ENCODE assay signal across 31 cellular contexts in genomic region chr15:62269504-62269903, GRCh38.
DNase-seq lines count a peak whose midpoint lies in the region; ATAC-seq and TF ChIP-seq lines count a peak whose summit lies in the region.
"Had no signal": no experiment of that assay in that cellular context is flagged by ENCODE, and none has a peak within 500 bp of the region (broad histone marks: within the 10 kb centered on the region; RNA-seq: fewer than 3 reads in every experiment).

No MANE protein-coding gene starts in this region.

- H3K56ac ChIP-seq in mesendoderm (ENCODE audit: low read length) (no peak overlapping the region), H9 (ENCODE audit: insufficient read length, low read depth, low read length) (no peak overlapping the region)

- no peak overlapping the region for H2BK5ac ChIP-seq in mesendoderm (ENCODE audit: low read length)
- no peak overlapping the region for H2BK5ac ChIP-seq in H9 (ENCODE audit: insufficient read length, low read length)

- H3K23ac ChIP-seq in mesendoderm (ENCODE audit: low read length) = no peak overlapping the region
- no peak overlapping the region for H3K23ac ChIP-seq in H9 (ENCODE audit: insufficient read length, low read depth, low read length)

- no peaks in the 10 kb centered on the region for H4K20me1 ChIP-seq in DND-41 (ENCODE audit: insufficient read depth, low read length)
- no peaks in the 10 kb centered on the region for H4K20me1 ChIP-seq in H9 (ENCODE audit: control insufficient read depth, insufficient read depth, insufficient read length)

- no peak for TF ChIP-seq POLR2A in NB4 (IDR thresholded peaks at IDR 0.05; ENCODE audit: extremely low read depth, insufficient read length)

- no peak overlapping the region for H2AK5ac ChIP-seq in mesendoderm (ENCODE audit: low read length)
- no peak overlapping the region for H2AK5ac ChIP-seq in H9 (ENCODE audit: insufficient read length, low read length)

- H3K9me3 Mint-ChIP-seq in T-helper 2 cell treated with Interferon-gamma antibody and Interleukin-4, amounts not matched to agents 5 μg/mL and 100 μg/mL, for 36 hours = peaks cover 37% of the 10 kb centered on the region
- peaks cover 47 to 58% of the 10 kb centered on the region in 2 experiments for H3K9me3 Mint-ChIP-seq in H9

- no peak overlapping the region for H2BK20ac ChIP-seq in H9 (ENCODE audit: low read depth, low read length, poor library complexity, severe bottlenecking)

- H4K8ac ChIP-seq in mesendoderm (ENCODE audit: low read depth, low read length) = no peak overlapping the region
- no peak overlapping the region for H4K8ac ChIP-seq in H9 (replicated peaks; ENCODE audit: insufficient read length, low read depth, low read length)

- no peaks in the 10 kb centered on the region for H3K79me1 ChIP-seq in mesendoderm (ENCODE audit: low read length)
- H3K79me1 ChIP-seq in H9 (ENCODE audit: insufficient read depth, low read depth, low read length, poor library complexity, severe bottlenecking) = no peaks in the 10 kb centered on the region

- H3K4me2 ChIP-seq in DND-41 (ENCODE audit: insufficient read depth, low read length) (no peak overlapping the region), mesendoderm (ENCODE audit: low read length) (no peak overlapping the region), H9 (ENCODE audit: insufficient read depth, insufficient read length, low read length) (no peak overlapping the region)
- H3K4me2 ChIP-seq: hepatocyte had no signal

- H2BK15ac ChIP-seq in mesendoderm (replicated peaks; ENCODE audit: low read depth) (no peak overlapping the region), H9 (ENCODE audit: low read depth, low read length) (no peak overlapping the region)

- H3K4me1 Mint-ChIP-seq in T-helper 2 cell treated with Interferon-gamma antibody and Interleukin-4, amounts not matched to agents 5 μg/mL and 100 μg/mL, for 36 hours (ENCODE audit: low read depth) = no peaks in the 10 kb centered on the region
- no peaks in the 10 kb centered on the region for H3K4me1 Mint-ChIP-seq in H9
- H3K4me1 Mint-ChIP-seq: activated CD4-positive, alpha-beta T cell treated with anti-CD3 and anti-CD28 coated beads for 36 hours had no signal

- H3K27ac ChIP-seq in DND-41 (ENCODE audit: low read length) = no peak overlapping the region
- H3K27ac ChIP-seq in mesendoderm (ENCODE audit: low read depth, low read length) = no peak overlapping the region
- no peak overlapping the region for H3K27ac ChIP-seq in H9 (ENCODE audit: insufficient read length, low read depth, low read length)
- H3K27ac ChIP-seq: C4-2B, colonic mucosa, gastrocnemius medialis, hepatocyte, lower lobe of right lung, VCaP had no signal

- H4K5ac ChIP-seq in mesendoderm (ENCODE audit: low read length) (no peak overlapping the region), H9 (ENCODE audit: insufficient read length, low read depth, low read length) (no peak overlapping the region)

- no peak overlapping the region for H3K9ac ChIP-seq in DND-41 (ENCODE audit: low read depth, low read length)
- no peak overlapping the region for H3K9ac ChIP-seq in mesendoderm (ENCODE audit: low read length)
- no peak overlapping the region for H3K9ac ChIP-seq in H9 (ENCODE audit: extremely low read depth, insufficient read length, low read length)

- H3K27me3 Mint-ChIP-seq in T-helper 2 cell treated with Interferon-gamma antibody and Interleukin-4, amounts not matched to agents 5 μg/mL and 100 μg/mL, for 36 hours (ENCODE audit: low read depth) = no peaks in the 10 kb centered on the region
- peaks cover 10% of the 10 kb centered on the region for H3K27me3 Mint-ChIP-seq in H9 (ENCODE audit: low read depth)
- H3K27me3 Mint-ChIP-seq: activated CD4-positive, alpha-beta T cell treated with anti-CD3 and anti-CD28 coated beads for 36 hours; type B pancreatic cell had no signal

- no peaks in the 10 kb centered on the region for H3K23me2 ChIP-seq in H9 (ENCODE audit: insufficient read length, low read depth, low read length, poor library complexity, severe bottlenecking)

- no peak overlapping the region for H2BK12ac ChIP-seq in H9 (ENCODE audit: insufficient read length, low read depth, low read length)

- H3K4me3 Mint-ChIP-seq in T-helper 2 cell treated with Interferon-gamma antibody and Interleukin-4, amounts not matched to agents 5 μg/mL and 100 μg/mL, for 36 hours = no peak overlapping the region
- H3K4me3 Mint-ChIP-seq in H9 = no peak overlapping the region
- H3K4me3 Mint-ChIP-seq: activated CD4-positive, alpha-beta T cell treated with anti-CD3 and anti-CD28 coated beads for 36 hours; activated CD8-positive, alpha-beta T cell treated with anti-CD3 and anti-CD28 coated beads for 36 hours; activated T-helper 1 cell treated with anti-CD3 and anti-CD28 coated beads, Interleukin-12 subunit alpha, Interleukin-12 subunit beta, Interleukin-2, Interleukin-4 antibody, amounts not matched to agents 30 ng/mL and 10 ng/mL and 1 ng/mL, durations not matched to agents 14 hours and 24 hours and 36 hours; natural killer cell treated with Interleukin-12 subunit alpha and Interleukin-12 subunit beta and Interleukin-15 and Interleukin-18, amount 100 ng/mL, for 72 hours; type B pancreatic cell had no signal

- no peak overlapping the region for H3K14ac ChIP-seq in H9 (ENCODE audit: insufficient read depth, low read length)

- WGBS in mesendoderm (ENCODE audit: extremely low coverage, insufficient coverage, low lambda C conversion rate) = no CpG with 5 or more reads among the region's 5 CpGs
- WGBS in H9 (ENCODE audit: extremely low coverage, insufficient read length, low lambda C conversion rate) = no CpG with 5 or more reads among the region's 5 CpGs

- H4K91ac ChIP-seq in H9 (ENCODE audit: insufficient read length, low read depth, low read length) = no peak overlapping the region

- H3K4me3 ChIP-seq in DND-41 (ENCODE audit: low read depth in 1 of 2, low read length in 2 of 2) (no peak overlapping the region), NB4 (ENCODE audit: low read depth, low read length) (no peak overlapping the region), mesendoderm (ENCODE audit: low read length) (no peak overlapping the region)
- H3K4me3 ChIP-seq: colonic mucosa, gastrocnemius medialis, hepatocyte, lower lobe of right lung, mucosa of descending colon had no signal

- H2AFZ ChIP-seq in DND-41 (ENCODE audit: low read depth, low read length) = no peak overlapping the region
- no peak overlapping the region for H2AFZ ChIP-seq in H9 (ENCODE audit: low read length)
- H2AFZ ChIP-seq: hepatocyte had no signal

- H3K36me3 ChIP-seq in DND-41 (ENCODE audit: insufficient read depth, low read length) (no peaks in the 10 kb centered on the region), mesendoderm (ENCODE audit: control insufficient read depth, insufficient read depth, low read length) (no peaks in the 10 kb centered on the region)
- H3K36me3 ChIP-seq: colonic mucosa, gastrocnemius medialis, lower lobe of right lung had no signal

- H3K36me3 Mint-ChIP-seq in T-helper 2 cell treated with Interferon-gamma antibody and Interleukin-4, amounts not matched to agents 5 μg/mL and 100 μg/mL, for 36 hours (ENCODE audit: low read depth) = peaks cover 1% of the 10 kb centered on the region
- peaks cover 21 to 43% (median 36%) of the 10 kb centered on the region in 3 experiments for H3K36me3 Mint-ChIP-seq in H9 (ENCODE audit: insufficient read depth in 1 of 3, low read depth in 3 of 3)

- no peaks in the 10 kb centered on the region for H3K27me3 ChIP-seq in DND-41 (ENCODE audit: insufficient read depth, low read length, poor library complexity)
- no peaks in the 10 kb centered on the region for H3K27me3 ChIP-seq in mesendoderm (ENCODE audit: insufficient read depth, low read length, poor library complexity)
- H3K27me3 ChIP-seq in H9 (ENCODE audit: insufficient read depth, low read length) = no peaks in the 10 kb centered on the region
- H3K27me3 ChIP-seq: colonic mucosa, gastrocnemius medialis, hepatocyte had no signal

- no peak overlapping the region for H3T11ph ChIP-seq in H9 (ENCODE audit: low read length)

- H3K79me2 ChIP-seq in DND-41 (ENCODE audit: insufficient read depth, low read length) = no peaks in the 10 kb centered on the region
- H3K79me2 ChIP-seq in mesendoderm (ENCODE audit: control insufficient read depth, insufficient read depth, low read length) = no peaks in the 10 kb centered on the region
- H3K79me2 ChIP-seq in H9 (ENCODE audit: insufficient read depth, low read length) = no peaks in the 10 kb centered on the region
- H3K79me2 ChIP-seq: hepatocyte had no signal

- TF ChIP-seq CTCF in DND-41 (IDR thresholded peaks at IDR 0.05; ENCODE audit: borderline replicate concordance, extremely low read depth, low read length, poor library complexity, severe bottlenecking) (no peak), NB4 (IDR thresholded peaks at IDR 0.05; ENCODE audit: low read depth, low read length) (no peak), H9 (conservative IDR thresholded peaks at IDR 0.05) (no peak)

- no peaks in the 10 kb centered on the region for H3K4me1 ChIP-seq in DND-41 (ENCODE audit: insufficient read depth, low read length)
- H3K4me1 ChIP-seq in mesendoderm (ENCODE audit: control insufficient read depth, low read depth, low read length) = no peaks in the 10 kb centered on the region
- H3K4me1 ChIP-seq in H9 (ENCODE audit: insufficient read depth, low read length) = no peaks in the 10 kb centered on the region
- H3K4me1 ChIP-seq: Caco-2, colonic mucosa, gastrocnemius medialis, lower lobe of right lung had no signal

- H2BK120ac ChIP-seq in mesendoderm (ENCODE audit: low read depth, low read length) (no peak overlapping the region), H9 (ENCODE audit: low read depth, low read length, poor library complexity, severe bottlenecking) (no peak overlapping the region)

- no peak for ATAC-seq in DND-41 (ENCODE audit: insufficient read depth, low read depth)
- ATAC-seq: activated CD4-positive, alpha-beta T cell treated with anti-CD3 and anti-CD28 coated beads for 36 hours; activated CD8-positive, alpha-beta T cell treated with anti-CD3 and anti-CD28 coated beads for 36 hours; gastrocnemius medialis; lower lobe of right lung; mucosa of descending colon; natural killer cell treated with Interleukin-12 subunit alpha and Interleukin-12 subunit beta and Interleukin-15 and Interleukin-18, amount 100 ng/mL, for 72 hours had no signal

- no peak overlapping the region for H3K18ac ChIP-seq in mesendoderm (ENCODE audit: low read length)
- no peak overlapping the region for H3K18ac ChIP-seq in H9 (ENCODE audit: insufficient read length, low read depth, low read length)

- no peak overlapping the region for H3K4ac ChIP-seq in mesendoderm (ENCODE audit: low read depth, low read length)
- H3K4ac ChIP-seq in H9 (ENCODE audit: low read depth, low read length) = no peak overlapping the region

- DNase-seq in DND-41 (peak; percentile 21), NB4 (ENCODE audit: low read depth) (peak; percentile 2), dermis blood vessel endothelial cell (peak; percentile 16), mesendoderm (peak; percentile 40), NCI-H510A (lab: John Stamatoyannopoulos, UW) (no peak), H9 (no peak)
- no peak for DNase-seq in T-helper 2 cell treated with Interferon-gamma antibody and Interleukin-4, amounts not matched to agents 5 μg/mL and 100 μg/mL, for 36 hours (ENCODE audit: low spot score)
- DNase-seq: activated CD4-positive, alpha-beta T cell treated with anti-CD3 and anti-CD28 coated beads for 36 hours; activated CD8-positive, alpha-beta memory T cell treated with anti-CD3 and anti-CD28 coated beads, Interleukin-2, amount 50 U/mL, for 48 hours; activated CD8-positive, alpha-beta T cell treated with anti-CD3 and anti-CD28 coated beads for 36 hours; activated naive CD4-positive, alpha-beta T cell treated with anti-CD3 and anti-CD28 coated beads, Interleukin-2, amount 50 U/mL, for 16 hours; anterior cingulate cortex; colonic mucosa; effector memory CD4-positive, alpha-beta T cell; gastrocnemius medialis; KBM-7; lower lobe of right lung; MM.1S; mucosa of descending colon; NCI-H1417; NCI-H2081; NCI-H226; SIG-M5; stimulated activated CD4-positive, alpha-beta T cell treated with anti-CD3 and anti-CD28 coated beads, Interleukin-4, amount 100 ng/mL, for 24 hours had no signal

- peaks cover 33% of the 10 kb centered on the region for H3K9me3 ChIP-seq in DND-41 (ENCODE audit: insufficient read depth, low read length, severe bottlenecking)
- peaks cover 25% of the 10 kb centered on the region for H3K9me3 ChIP-seq in H9 (ENCODE audit: control insufficient read depth, low read depth, low read length)

- no peak overlapping the region for H3K27ac Mint-ChIP-seq in T-helper 2 cell treated with Interferon-gamma antibody and Interleukin-4, amounts not matched to agents 5 μg/mL and 100 μg/mL, for 36 hours
- H3K27ac Mint-ChIP-seq in H9 = no peak overlapping the region; a peak in 1 of 7 replicates
- H3K27ac Mint-ChIP-seq: activated CD4-positive, alpha-beta T cell treated with anti-CD3 and anti-CD28 coated beads for 36 hours; activated CD8-positive, alpha-beta T cell treated with anti-CD3 and anti-CD28 coated beads for 36 hours; activated T-helper 1 cell treated with anti-CD3 and anti-CD28 coated beads, Interleukin-12 subunit alpha, Interleukin-12 subunit beta, Interleukin-2, Interleukin-4 antibody, amounts not matched to agents 30 ng/mL and 10 ng/mL and 1 ng/mL, durations not matched to agents 14 hours and 24 hours and 36 hours; natural killer cell treated with Interleukin-12 subunit alpha and Interleukin-12 subunit beta and Interleukin-15 and Interleukin-18, amount 100 ng/mL, for 72 hours; type B pancreatic cell had no signal

Comparison
In these comparisons a context has a peak if more than half of its experiments do, and no peak if none do; other contexts are left out.
1. DNase-seq: peak in DND-41 (single experiment), NB4 (single experiment), dermis blood vessel endothelial cell (single experiment) and mesendoderm (single experiment); none in NCI-H510A (single experiment), T-helper 2 cell treated with Interferon-gamma antibody and Interleukin-4, amounts not matched to agents 5 μg/mL and 100 μg/mL, for 36 hours (single experiment) and H9 (single experiment).